ENCODE assay signal across 2 cellular contexts in genomic region chrX:100297732-100298131, GRCh38.
TF ChIP-seq lines count a peak whose summit lies in the region.

No MANE protein-coding gene starts in this region.

TF ChIP-seq in IMR-90, 13 proteins besides CTCF, POLR2A, EP300 and RAD21:
- TF ChIP-seq RCOR1 (IDR thresholded peaks at IDR 0.05; ENCODE audit: insufficient replicate concordance, low read length) (no peak), CEBPB (IDR thresholded peaks at IDR 0.05; ENCODE audit: low read depth, low read length) (peak; percentile 84)

TF ChIP-seq in H1, 55 proteins besides CTCF, POLR2A, EP300 and RAD21:
- TF ChIP-seq SIN3A (conservative IDR thresholded peaks at IDR 0.05 in 1 of 2, IDR thresholded peaks at IDR 0.05 in 1 of 2; ENCODE audit: low read depth in 1 of 2, low read length in 2 of 2) (no peak), CEBPB (IDR thresholded peaks at IDR 0.05; ENCODE audit: low read depth, low read length) (peak; percentile 34; the same call in 1 of the 2 replicates)
